Comparison of ENCODE assay signal across 29 cellular contexts in the genomic region with DNA sequence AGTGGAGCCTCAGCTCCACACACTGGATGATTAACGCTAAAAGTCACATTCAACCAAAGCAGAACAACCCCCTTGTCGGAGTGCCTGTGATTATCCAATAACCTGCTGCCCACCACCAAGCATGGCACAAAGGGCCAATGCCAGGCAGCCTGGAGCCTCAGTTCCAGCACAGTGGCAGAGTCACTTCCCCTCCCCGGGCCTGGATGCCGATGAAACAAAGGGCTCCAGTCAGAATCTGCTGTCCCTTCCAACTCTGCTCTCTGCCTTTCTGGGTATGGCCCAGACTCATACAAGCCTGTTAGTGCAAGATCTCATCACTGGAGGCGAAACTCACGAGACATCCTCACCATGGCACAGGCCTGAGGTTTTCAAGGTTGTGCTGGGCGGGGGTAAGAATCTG. TPM values are rescaled to one million over a fixed set of nuclear protein-coding genes. Genes with fewer than 3 reads are reported as not detected.
DNase-seq lines count a peak whose midpoint lies in the region; ATAC-seq and TF ChIP-seq lines count a peak whose summit lies in the region.
"Had no signal": no experiment of that assay in that cellular context is flagged by ENCODE, and none has a peak within 500 bp of the region (broad histone marks: within the 10 kb centered on the region; RNA-seq: fewer than 3 reads in every experiment).

No MANE protein-coding gene starts in this region.

- H3K4me3 Mint-ChIP-seq in chondrocyte (ENCODE audit: unreplicated experiment), result no peak overlapping the region
- H3K4me3 Mint-ChIP-seq: activated B cell treated with CpG ODN at 0.5 μM for 24 hours; activated CD4-positive, alpha-beta T cell treated with anti-CD3 and anti-CD28 coated beads, Interleukin-2, amount 10 ng/mL, durations not matched to agents 7 days and 5 days; endodermal cell; natural killer cell had no signal

- CTCF ChIA-PET in RWPE1 (lab: Yijun Ruan, JAX), result no interaction called here

- peak overlapping the region; percentile 49 for H3K27ac Mint-ChIP-seq in chondrocyte (ENCODE audit: unreplicated experiment)
- H3K27ac Mint-ChIP-seq: activated B cell treated with CpG ODN at 0.5 μM for 24 hours; activated CD4-positive, alpha-beta T cell treated with anti-CD3 and anti-CD28 coated beads, Interleukin-2, amount 10 ng/mL, durations not matched to agents 7 days and 5 days; activated naive CD4-positive, alpha-beta T cell treated with anti-CD3 and anti-CD28 coated beads, Interleukin-2, amount 50 U/mL, for 72 hours; natural killer cell had no signal

- TF ChIP-seq CTCF in HL-60 (IDR thresholded peaks at IDR 0.05; ENCODE audit: insufficient read depth, low read length) (no peak), chondrocyte (IDR thresholded peaks at IDR 0.05) (no peak), gastrocnemius medialis (IDR thresholded peaks at IDR 0.05 in 4 of 5, conservative IDR thresholded peaks at IDR 0.05 in 1 of 5) (no peak), suprapubic skin (IDR thresholded peaks at IDR 0.05) (no peak), RWPE1 (conservative IDR thresholded peaks at IDR 0.05; ENCODE audit: low read depth) (no peak)

- H3K9me3 Mint-ChIP-seq in chondrocyte (ENCODE audit: low read depth), result no peaks in the 10 kb centered on the region
- H3K9me3 Mint-ChIP-seq: activated B cell treated with CpG ODN at 0.5 μM for 24 hours; activated CD4-positive, alpha-beta T cell treated with anti-CD3 and anti-CD28 coated beads, Interleukin-2, amount 10 ng/mL, durations not matched to agents 7 days and 5 days; activated naive CD4-positive, alpha-beta T cell treated with anti-CD3 and anti-CD28 coated beads, Interleukin-2, amount 50 U/mL, for 72 hours; endodermal cell; natural killer cell had no signal

- H3K27me3 ChIP-seq in HL-60 (ENCODE audit: insufficient read depth, poor library complexity, severe bottlenecking) (no peaks in the 10 kb centered on the region), gastrocnemius medialis (no peaks in the 10 kb centered on the region), suprapubic skin (no peaks in the 10 kb centered on the region)
- H3K27me3 ChIP-seq: ascending aorta, BLaER1, foreskin keratinocyte had no signal

- in situ Hi-C loops in gastrocnemius medialis (cut with MboI; ENCODE audit: low sequenced_read_pairs in 4 of 4), result no loop called here

- TF ChIP-seq EP300 in suprapubic skin (IDR thresholded peaks at IDR 0.05), result no peak

- 91% methylated on average over 6 of the region's 7 CpGs for WGBS in suprapubic skin

- H3K36me3 ChIP-seq in gastrocnemius medialis (peaks cover 0 to 82% of the 10 kb centered on the region in 2 donors), suprapubic skin (peaks cover 15% of the 10 kb centered on the region)
- H3K36me3 ChIP-seq: ascending aorta had no signal

- peaks cover 15% of the 10 kb centered on the region for H3K36me3 Mint-ChIP-seq in chondrocyte (ENCODE audit: low read depth)
- H3K36me3 Mint-ChIP-seq: activated naive CD4-positive, alpha-beta T cell treated with anti-CD3 and anti-CD28 coated beads, Interleukin-2, amount 50 U/mL, for 72 hours; natural killer cell had no signal

- peaks cover 9% of the 10 kb centered on the region for H3K4me1 Mint-ChIP-seq in chondrocyte (ENCODE audit: low read depth)
- H3K4me1 Mint-ChIP-seq: activated B cell treated with CpG ODN at 0.5 μM for 24 hours; activated CD4-positive, alpha-beta T cell treated with anti-CD3 and anti-CD28 coated beads, Interleukin-2, amount 10 ng/mL, durations not matched to agents 7 days and 5 days; endodermal cell; natural killer cell had no signal

- H3K9me3 ChIP-seq in gastrocnemius medialis, result no peaks in the 10 kb centered on the region
- H3K9me3 ChIP-seq in suprapubic skin, result no peaks in the 10 kb centered on the region
- H3K9me3 ChIP-seq: ascending aorta, BLaER1, lower lobe of right lung, mucosa of descending colon had no signal

- H3K4me3 ChIP-seq in HL-60 (replicated peaks; ENCODE audit: insufficient read depth, low read length) (peak overlapping the region; percentile 93), gastrocnemius medialis (no peak overlapping the region), suprapubic skin (no peak overlapping the region)
- H3K4me3 ChIP-seq: ascending aorta, BLaER1, lower lobe of right lung, mucosa of descending colon had no signal

- no peak for TF ChIP-seq POLR2A in gastrocnemius medialis (IDR thresholded peaks at IDR 0.05)
- TF ChIP-seq POLR2A in suprapubic skin (IDR thresholded peaks at IDR 0.05), result no peak

- DNase-seq in HL-60 (ENCODE audit: low read depth in 1 of 2, low spot score in 1 of 2) (peak in 1 of 2 experiments; percentile 25), chondrocyte (ENCODE audit: low spot score) (no peak), inferior parietal cortex (ENCODE audit: extremely low spot score) (peak; percentile 39), gastrocnemius medialis (no peak), suprapubic skin (ENCODE audit: low spot score in 2 of 2) (no peak), RWPE1 (ENCODE audit: low spot score) (no peak)
- DNase-seq: activated B cell treated with CpG ODN at 0.5 μM for 24 hours; activated CD4-positive, alpha-beta T cell treated with anti-CD3 and anti-CD28 coated beads, Interleukin-2, amount 10 ng/mL, durations not matched to agents 7 days and 5 days; activated effector memory CD4-positive, alpha-beta T cell treated with Interleukin-2 at 50 U/mL for 16 hours; cortex of kidney; endodermal cell; foreskin keratinocyte; H7; kidney glomerular epithelial cell; lower lobe of right lung; MM.1S; mucosa of descending colon; natural killer cell; NCI-H1930; NCI-H2171 treated with DMSO at 0.1 percent for 48 hours; NCI-H510A; RPMI8226; stimulated activated CD4-positive, alpha-beta T cell treated with anti-CD3 and anti-CD28 coated beads, Interleukin-1b, Interleukin-23, amount 100 ng/mL, for 48 hours; stimulated activated naive CD8-positive, alpha-beta T cell treated with anti-CD3 and anti-CD28 coated beads, Interleukin-15, Interleukin-2, amounts not matched to agents 100 U/mL and 50 U/mL, for 24 hours had no signal

- H3K27me3 Mint-ChIP-seq in chondrocyte (ENCODE audit: low read depth), result no peaks in the 10 kb centered on the region
- H3K27me3 Mint-ChIP-seq: activated B cell treated with CpG ODN at 0.5 μM for 24 hours had no signal

- intact Hi-C loops in gastrocnemius medialis (cut with DNase I; ENCODE audit: low total_unique reads), result no loop called here

- POLR2A ChIA-PET in RWPE1 (lab: Yijun Ruan, JAX; ENCODE audit: low non-redundant PET), result no interaction called here

- H3K27ac ChIP-seq in HL-60 (replicated peaks), result 0 out of 2 replicates have a peak overlapping the region, but pooled peaks have one; percentile 13
- peak overlapping the region; percentile 2 to 51 (median 26) for H3K27ac ChIP-seq in gastrocnemius medialis
- H3K27ac ChIP-seq in suprapubic skin, result no peak overlapping the region
- H3K27ac ChIP-seq in RWPE1, result no peak overlapping the region
- H3K27ac ChIP-seq: BLaER1, foreskin keratinocyte, lower lobe of right lung had no signal

- ATAC-seq in gastrocnemius medialis (no peak), HG03097 (IDR thresholded peaks at IDR 0.05; ENCODE audit: low FRiP score, unreplicated experiment) (no peak)
- ATAC-seq: activated naive CD4-positive, alpha-beta T cell treated with anti-CD3 and anti-CD28 coated beads, Interleukin-2, amount 50 U/mL, for 72 hours; esophagus mucosa; foreskin keratinocyte; mucosa of descending colon; natural killer cell; stimulated activated naive CD8-positive, alpha-beta T cell treated with anti-CD3 and anti-CD28 coated beads, Interleukin-15, Interleukin-2, amounts not matched to agents 100 U/mL and 50 U/mL, for 24 hours had no signal

- H3K4me1 ChIP-seq in gastrocnemius medialis, result peaks cover 9 to 20% of the 10 kb centered on the region in 2 donors
- H3K4me1 ChIP-seq in suprapubic skin, result no peaks in the 10 kb centered on the region
- H3K4me1 ChIP-seq: BLaER1, foreskin keratinocyte, lower lobe of right lung had no signal

RNA-seq across cellular contexts. Expression of a gene that starts 52.1 kb away (rescaled TPM):
- total RNA-seq in chondrocyte, result 22.5 to 28.3 TPM (median 24.2 TPM) in 3 replicates
- total RNA-seq in gastrocnemius medialis, result 100 to 1,000 TPM; 111 to 311 (median 215) TPM
- 10 to 100 TPM in 2 of 4 donors, 1 to 10 TPM in 2; 5.6 to 12.5 (median 9.4) TPM for total RNA-seq in suprapubic skin

Comparison
In these comparisons a context has a peak if more than half of its experiments do, and no peak if none do; other contexts are left out.
1. H3K27ac ChIP-seq: peak in HL-60 (single experiment) and gastrocnemius medialis (4 of 4); none in suprapubic skin (single experiment) and RWPE1 (single experiment).